Comparison of ENCODE assay signal across 26 cellular contexts in genomic region chr2:59702026-59702425, GRCh38.
"Had no signal": no experiment of that assay in that cellular context is flagged by ENCODE, and none has a peak within 500 bp of the region (broad histone marks: within the 10 kb centered on the region; RNA-seq: fewer than 3 reads in every experiment).

No MANE protein-coding gene starts in this region.

- H3K27me3 ChIP-seq: heart left ventricle, pancreas, stomach, testis, thyroid gland, transverse colon, upper lobe of right lung had no signal

- H3K4me3 Mint-ChIP-seq: mesothelial cell of epicardium; naive thymus-derived CD4-positive, alpha-beta T cell; natural killer cell treated with Interleukin-12 subunit alpha and Interleukin-12 subunit beta and Interleukin-15 and Interleukin-18, amount 100 ng/mL, for 72 hours; stimulated activated naive B cell treated with anti-CD40 and anti-IgM and Interleukin-4, amounts not matched to agents 10 μg/mL and 1 μg/mL and 100 μg/mL, for 72 hours had no signal

- H3K36me3 Mint-ChIP-seq: mesothelial cell of epicardium had no signal

- DNase-seq: heart left ventricle; islet precursor cell; left ventricle myocardium inferior; mesendoderm; naive thymus-derived CD4-positive, alpha-beta T cell; pancreas; posterior cingulate gyrus; retina; right cardiac atrium; small intestine; stimulated activated CD4-positive, alpha-beta T cell treated with anti-CD3 and anti-CD28 coated beads, Interleukin-1b, Interleukin-23, amount 100 ng/mL, for 48 hours; stimulated activated CD4-positive, alpha-beta T cell treated with anti-CD3 and anti-CD28 coated beads, Interleukin-2, amount 100 ng/mL, for 48 hours; stimulated activated CD4-positive, alpha-beta T cell treated with anti-CD3 and anti-CD28 coated beads, Interleukin-4, amount 100 ng/mL, for 4 hours; stimulated activated CD8-positive, alpha-beta memory T cell treated with anti-CD3 and anti-CD28 coated beads, Interleukin-4, amount 100 ng/mL, for 48 hours; stimulated activated naive B cell treated with anti-CD40 and anti-IgM and Interleukin-4, amounts not matched to agents 10 μg/mL and 1 μg/mL and 100 μg/mL, for 72 hours; stimulated activated naive CD8-positive, alpha-beta T cell treated with anti-CD3 and anti-CD28 coated beads, Interleukin-15, Interleukin-2, amounts not matched to agents 100 U/mL and 50 U/mL, for 24 hours; stomach; testis; thyroid gland; transverse colon; upper lobe of right lung had no signal

- H3K27me3 Mint-ChIP-seq: natural killer cell treated with Interleukin-12 subunit alpha and Interleukin-12 subunit beta and Interleukin-15 and Interleukin-18, amount 100 ng/mL, for 72 hours; stimulated activated naive B cell treated with anti-CD40 and anti-IgM and Interleukin-4, amounts not matched to agents 10 μg/mL and 1 μg/mL and 100 μg/mL, for 72 hours had no signal

- H3K9me3 ChIP-seq: pancreas, prostate gland, testis, thyroid gland, transverse colon, upper lobe of right lung had no signal

- H3K36me3 ChIP-seq: heart left ventricle, left ventricle myocardium inferior, pancreas, prostate gland, stomach, thyroid gland, transverse colon, upper lobe of right lung had no signal

- H3K4me1 ChIP-seq: heart left ventricle, left ventricle myocardium inferior, pancreas, prostate gland, stomach, testis, thyroid gland, transverse colon, upper lobe of right lung had no signal

- H3K27ac Mint-ChIP-seq: mesothelial cell of epicardium; naive thymus-derived CD4-positive, alpha-beta T cell; natural killer cell treated with Interleukin-12 subunit alpha and Interleukin-12 subunit beta and Interleukin-15 and Interleukin-18, amount 100 ng/mL, for 72 hours; stimulated activated naive B cell treated with anti-CD40 and anti-IgM and Interleukin-4, amounts not matched to agents 10 μg/mL and 1 μg/mL and 100 μg/mL, for 72 hours had no signal

- H3K4me3 ChIP-seq: heart left ventricle, left ventricle myocardium inferior, lung, pancreas, prostate gland, stomach, testis, thyroid gland, transverse colon, upper lobe of right lung had no signal

- H3K27ac ChIP-seq: heart left ventricle, left ventricle myocardium inferior, pancreas, prostate gland, stomach, testis, thyroid gland, transverse colon, upper lobe of right lung had no signal

- ATAC-seq: heart left ventricle; naive thymus-derived CD4-positive, alpha-beta T cell; natural killer cell treated with Interleukin-12 subunit alpha and Interleukin-12 subunit beta and Interleukin-15 and Interleukin-18, amount 100 ng/mL, for 72 hours; pancreas; right cardiac atrium; sciatic nerve; stimulated activated naive B cell treated with anti-CD40 and anti-IgM and Interleukin-4, amounts not matched to agents 10 μg/mL and 1 μg/mL and 100 μg/mL, for 72 hours; stimulated activated naive CD8-positive, alpha-beta T cell treated with anti-CD3 and anti-CD28 coated beads, Interleukin-15, Interleukin-2, amounts not matched to agents 100 U/mL and 50 U/mL, for 24 hours; upper lobe of right lung had no signal

- H3K4me1 Mint-ChIP-seq: mesothelial cell of epicardium; naive thymus-derived CD4-positive, alpha-beta T cell; stimulated activated naive B cell treated with anti-CD40 and anti-IgM and Interleukin-4, amounts not matched to agents 10 μg/mL and 1 μg/mL and 100 μg/mL, for 72 hours had no signal
